Comparison of ENCODE assay signal across 19 cellular contexts in the genomic region with DNA sequence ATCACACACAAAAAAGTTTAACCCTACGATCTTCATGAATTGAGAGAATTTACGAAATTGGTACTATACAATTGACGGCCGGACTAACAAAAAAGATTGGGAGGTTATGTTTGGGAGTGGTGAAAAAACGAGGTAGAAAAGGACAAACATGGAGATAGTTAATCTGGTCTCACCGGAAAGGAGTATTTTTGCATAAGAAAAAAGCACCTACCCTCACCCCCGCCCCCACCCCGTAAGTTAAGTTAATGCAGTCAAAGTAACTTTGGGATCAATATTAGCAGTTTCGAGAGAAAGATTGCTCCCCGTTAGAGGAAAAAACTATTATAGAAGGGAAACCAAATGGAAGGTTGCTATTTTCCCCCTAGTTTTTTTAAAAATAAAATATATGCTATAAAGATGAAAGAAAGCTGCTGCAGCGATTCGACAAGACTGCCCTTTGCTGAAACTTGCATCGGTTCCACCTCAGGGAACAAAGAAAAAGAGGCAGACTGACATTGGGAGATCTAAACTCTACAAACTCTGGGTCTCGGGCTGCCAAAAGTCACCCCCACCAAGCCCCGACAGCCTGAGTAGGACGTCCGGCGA. TPM values are rescaled to one million over a fixed set of nuclear protein-coding genes. Genes with fewer than 3 reads are reported as not detected.
DNase-seq lines count a peak whose midpoint lies in the region; TF ChIP-seq lines count a peak whose summit lies in the region.
"Had no signal": no experiment of that assay in that cellular context is flagged by ENCODE, and none has a peak within 500 bp of the region (broad histone marks: within the 10 kb centered on the region; RNA-seq: fewer than 3 reads in every experiment).

No MANE protein-coding gene starts in this region.

- no peak overlapping the region for H4K8ac ChIP-seq in neuronal stem cell (ENCODE audit: low read depth, low read length)

- no peaks in the 10 kb centered on the region for H3K9me2 ChIP-seq in hepatocyte (replicated peaks; ENCODE audit: insufficient read depth)

- H3K79me1 ChIP-seq in neuronal stem cell (ENCODE audit: low read depth, low read length): no peaks in the 10 kb centered on the region

- peaks cover 99% of the 10 kb centered on the region for H3K27me3 ChIP-seq in hepatocyte
- H3K27me3 ChIP-seq in neuronal stem cell (ENCODE audit: control insufficient read depth in 3 of 3, insufficient read depth in 3 of 3, low read depth in 1 of 3, low read length in 3 of 3): peaks cover 0 to 98% (median 0%) of the 10 kb centered on the region in 3 experiments

- peak overlapping the region; percentile 98 for H3K9ac ChIP-seq in neuronal stem cell (ENCODE audit: low read depth, low read length, poor library complexity)
- H3K9ac ChIP-seq: KMS-11 had no signal

- peak overlapping the region; percentile 95 for H2BK5ac ChIP-seq in neuronal stem cell (ENCODE audit: low read length)

- H3K4ac ChIP-seq in neuronal stem cell (ENCODE audit: low read length): no peak overlapping the region

- H3K79me2 ChIP-seq in hepatocyte: no peaks in the 10 kb centered on the region

- H2AK5ac ChIP-seq in neuronal stem cell (ENCODE audit: low read depth, low read length): no peak overlapping the region

- peaks cover 0 to 13% (median 4%) of the 10 kb centered on the region in 3 donors for H3K4me1 Mint-ChIP-seq in IgD-negative memory B cell

- WGBS in hepatocyte (ENCODE audit: low lambda C conversion rate, missing lambda C conversion rate): 11% methylated on average over 18 of the region's 18 CpGs
- no CpG with 5 or more reads among the region's 18 CpGs for WGBS in neuronal stem cell (ENCODE audit: extremely low coverage in 2 of 2, insufficient read length in 2 of 2, insufficient replicate concordance in 1 of 2), 2 donors

- H3K27ac ChIP-seq in hepatocyte (no peak overlapping the region), neuronal stem cell (replicated peaks; ENCODE audit: low read length) (peak overlapping the region; percentile 99)
- H3K27ac ChIP-seq: KMS-11, sigmoid colon had no signal

- H2AFZ ChIP-seq in hepatocyte (peak overlapping the region; percentile 17), neuronal stem cell (ENCODE audit: low read length) (peak overlapping the region; percentile 96)

- H3K4me2 ChIP-seq in hepatocyte (peak overlapping the region; percentile 86), neuronal stem cell (ENCODE audit: insufficient read depth, low read length, poor library complexity, severe bottlenecking) (peak overlapping the region; percentile 44)
- H3K4me2 ChIP-seq: KMS-11 had no signal

- H3K36me3 ChIP-seq in hepatocyte (replicated peaks; ENCODE audit: insufficient read depth, low read depth) (no peaks in the 10 kb centered on the region), neuronal stem cell (replicated peaks in 1 of 2; ENCODE audit: control insufficient read depth in 2 of 2, insufficient read depth in 2 of 2, low read length in 2 of 2) (peaks cover 0 to 10% of the 10 kb centered on the region in 2 donors)
- H3K36me3 ChIP-seq: sigmoid colon had no signal

- H3K9me3 Mint-ChIP-seq in IgD-negative memory B cell: peaks cover 0 to 11% (median 8%) of the 10 kb centered on the region in 3 donors

- no peaks in the 10 kb centered on the region for H3K36me3 Mint-ChIP-seq in IgD-negative memory B cell

- no peak overlapping the region for H2BK15ac ChIP-seq in neuronal stem cell (ENCODE audit: low read length)

- peak overlapping the region; percentile 63 to 98 (median 83) for H3K27ac Mint-ChIP-seq in IgD-negative memory B cell

- H3K9me3 ChIP-seq in hepatocyte (ENCODE audit: low read depth): no peaks in the 10 kb centered on the region
- H3K9me3 ChIP-seq in neuronal stem cell (replicated peaks in 1 of 2; ENCODE audit: control insufficient read depth in 2 of 2, insufficient read depth in 1 of 2, low read depth in 1 of 2, low read length in 2 of 2): no peaks in the 10 kb centered on the region
- H3K9me3 ChIP-seq: sigmoid colon had no signal

- H3K14ac ChIP-seq in neuronal stem cell (ENCODE audit: low read length): peak overlapping the region; percentile 97

- no peak overlapping the region for H3K23ac ChIP-seq in neuronal stem cell (ENCODE audit: low read depth, low read length, poor library complexity)

- H3K27me3 Mint-ChIP-seq in IgD-negative memory B cell: peaks cover 57% of the 10 kb centered on the region

- peaks cover 29% of the 10 kb centered on the region for H3K4me1 ChIP-seq in hepatocyte (ENCODE audit: insufficient read depth)
- peaks cover 3 to 4% of the 10 kb centered on the region in 2 donors for H3K4me1 ChIP-seq in neuronal stem cell (ENCODE audit: control insufficient read depth in 2 of 2, insufficient read depth in 1 of 2, low read depth in 1 of 2, low read length in 2 of 2)

- DNase-seq in NCI-H2227 (lab: John Stamatoyannopoulos, UW; ENCODE audit: unreplicated experiment): peak; percentile 33
- DNase-seq in NCI-H2227 treated with DMSO at 0.1 percent for 48 hours (lab: John Stamatoyannopoulos, UW): no peak
- no peak for DNase-seq in hepatocyte (ENCODE audit: low spot score)
- DNase-seq in neuronal stem cell (ENCODE audit: low spot score): no peak
- DNase-seq in DMS153 treated with DMSO at 0.1 percent for 48 hours (lab: John Stamatoyannopoulos, UW; ENCODE audit: unreplicated experiment): no peak
- DNase-seq in NCI-H2196 (lab: John Stamatoyannopoulos, UW; ENCODE audit: unreplicated experiment): no peak
- DNase-seq in GM19238 (ENCODE audit: insufficient read length, low spot score): no peak
- DNase-seq: 8988T; activated CD4-positive, alpha-beta T cell treated with anti-CD3 and anti-CD28 coated beads for 4 hours; activated effector memory CD4-positive, alpha-beta T cell treated with Interleukin-2 at 50 U/mL for 16 hours; GDM1; NCI-H1436; NCI-H510A; sigmoid colon; stimulated activated naive CD4-positive, alpha-beta T cell had no signal

- H3K18ac ChIP-seq in neuronal stem cell (ENCODE audit: low read length): peak overlapping the region; percentile 99

- H4K91ac ChIP-seq in neuronal stem cell (ENCODE audit: low read depth, low read length, poor library complexity): no peak overlapping the region

- TF ChIP-seq CTCF in hepatocyte (IDR thresholded peaks at IDR 0.05; ENCODE audit: poor library complexity): no peak

- no peak overlapping the region for H3K4me3 ChIP-seq in hepatocyte
- peak overlapping the region in 1 of 2 donors; percentile 99 for H3K4me3 ChIP-seq in neuronal stem cell (ENCODE audit: low read length in 2 of 2)

- no peak overlapping the region for H2BK12ac ChIP-seq in neuronal stem cell (ENCODE audit: low read length)

- H4K20me1 ChIP-seq in hepatocyte (ENCODE audit: insufficient read depth, poor library complexity, severe bottlenecking): no peaks in the 10 kb centered on the region

- no peak overlapping the region for H2BK120ac ChIP-seq in neuronal stem cell (ENCODE audit: low read depth, low read length)

- H3K4me3 Mint-ChIP-seq in IgD-negative memory B cell: peak overlapping the region in 3 of 4 donors; percentile 2 to 29 (median 17)

RNA-seq across cellular contexts. Expression of gene SP8, which starts 3.5 kb away (rescaled TPM):
- polyA plus RNA-seq in IgD-negative memory B cell (not detected), hepatocyte (0.04 and 0.10 TPM in 2 replicates)
- 0.12 and 1.0 TPM in 2 replicates for total RNA-seq in hepatocyte
- polyA plus RNA-seq in neuronal stem cell (2013, experiment 1 of 2): 54.8 TPM
- polyA plus RNA-seq in neuronal stem cell (2013, experiment 2 of 2): 56.7 TPM
- total RNA-seq: kidney epithelial cell; sigmoid colon; T-helper 2 cell treated with Interferon-gamma antibody and Interleukin-4, amounts not matched to agents 100 ng/mL and 5 ng/mL, for 36 hours had no signal
- polyA plus RNA-seq: sigmoid colon had no signal
